In the genomic region with DNA sequence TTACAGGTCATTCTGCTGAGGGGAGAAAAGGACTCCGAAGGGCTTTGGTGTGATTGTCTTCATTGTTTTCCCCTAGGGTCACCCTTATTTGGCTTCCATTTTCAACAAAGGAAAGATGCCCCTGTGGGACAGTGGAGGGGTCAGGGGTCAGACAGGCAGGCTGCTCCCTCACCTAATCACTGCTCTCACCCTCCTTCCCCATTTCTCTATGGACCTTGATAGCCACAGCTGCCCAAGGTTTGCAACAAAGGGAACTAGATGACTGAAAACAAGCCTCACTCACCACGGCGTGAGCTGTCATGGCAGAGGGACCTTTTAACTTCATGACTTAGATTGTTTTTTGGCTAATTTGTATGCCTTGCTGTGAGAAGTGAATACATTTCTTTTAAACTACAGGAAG, we compare ENCODE assay signal across 15 cellular contexts. TPM values are rescaled to one million over a fixed set of nuclear protein-coding genes. Genes with fewer than 3 reads are reported as not detected.
A peak's percentile ranks its signal among the peaks of the same experiment; 100 is the strongest.
DNase-seq lines count a peak whose midpoint lies in the region; ATAC-seq and TF ChIP-seq lines count a peak whose summit lies in the region.
"Had no signal": no experiment of that assay in that cellular context is flagged by ENCODE, and none has a peak within 500 bp of the region (broad histone marks: within the 10 kb centered on the region; RNA-seq: fewer than 3 reads in every experiment).

No MANE protein-coding gene starts in this region.

- H3K4me1 ChIP-seq in psoas muscle (peaks cover 33% of the 10 kb centered on the region), GM23248 (ENCODE audit: insufficient read depth) (peaks cover 5% of the 10 kb centered on the region)

- ATAC-seq in HG02571 (IDR thresholded peaks at IDR 0.05; ENCODE audit: unreplicated experiment) = peak; percentile 34
- peak; percentile 34 for ATAC-seq in HG03432 (IDR thresholded peaks at IDR 0.05; ENCODE audit: unreplicated experiment)
- no peak for ATAC-seq in psoas muscle
- no peak for ATAC-seq in GM21381 (IDR thresholded peaks at IDR 0.05; ENCODE audit: unreplicated experiment)
- ATAC-seq: Panc1 had no signal

- H3K4me2 ChIP-seq in GM23248 (ENCODE audit: unreplicated experiment) = no peak overlapping the region

- 81 to 96% (median 88%) methylated on average over 3 of the region's 3 CpGs for WGBS in psoas muscle, 3 donors
- WGBS in GM23248 (ENCODE audit: low coverage in 1 of 2, low lambda C conversion rate in 2 of 2, missing lambda C conversion rate in 2 of 2), 2 experiments = 85 to 94% methylated on average over 3 of the region's 3 CpGs

- no peak for DNase-seq in activated CD4-positive, alpha-beta T cell treated with anti-CD3 and anti-CD28 coated beads, Interleukin-2, amount 10 ng/mL, durations not matched to agents 24 days and 14 days
- DNase-seq in activated CD4-positive, alpha-beta T cell treated with anti-CD3 and anti-CD28 coated beads, Interleukin-2, amount 50 U/mL, for 4 hours = no peak
- no peak for DNase-seq in psoas muscle
- DNase-seq in GM23248 = no peak
- DNase-seq in DMS79 (lab: John Stamatoyannopoulos, UW) = no peak
- DNase-seq: DND-41; immature natural killer cell; KG1; natural killer cell; stimulated activated CD4-positive, alpha-beta T cell treated with anti-CD3 and anti-CD28 coated beads, Interleukin-12 subunit alpha, Interleukin-12 subunit beta, amount 100 ng/mL, for 4 hours had no signal

- H2AFZ ChIP-seq in GM23248 = no peak overlapping the region

- peaks cover 2% of the 10 kb centered on the region for H3K27me3 Mint-ChIP-seq in activated CD4-positive, alpha-beta T cell treated with anti-CD3 and anti-CD28 coated beads, Interleukin-2, amount 10 ng/mL, durations not matched to agents 24 days and 14 days

- no peaks in the 10 kb centered on the region for H3K36me3 ChIP-seq in psoas muscle (ENCODE audit: insufficient read depth in 1 of 2, low read depth in 1 of 2)
- no peaks in the 10 kb centered on the region for H3K36me3 ChIP-seq in GM23248 (ENCODE audit: low read depth)

- peak overlapping the region; percentile 17 for H3K4me3 Mint-ChIP-seq in activated CD4-positive, alpha-beta T cell treated with anti-CD3 and anti-CD28 coated beads, Interleukin-2, amount 10 ng/mL, durations not matched to agents 24 days and 14 days
- H3K4me3 Mint-ChIP-seq: natural killer cell had no signal

- no peak for TF ChIP-seq CTCF in psoas muscle (IDR thresholded peaks at IDR 0.05)

- no peaks in the 10 kb centered on the region for H3K9me2 ChIP-seq in GM23248 (ENCODE audit: insufficient read depth)

- no peaks in the 10 kb centered on the region for H3F3A ChIP-seq in GM23248 (ENCODE audit: insufficient read depth)

- H3K4me3 ChIP-seq in psoas muscle (no peak overlapping the region), GM23248 (no peak overlapping the region)

- H3K27ac Mint-ChIP-seq in activated CD4-positive, alpha-beta T cell treated with anti-CD3 and anti-CD28 coated beads, Interleukin-2, amount 10 ng/mL, durations not matched to agents 24 days and 14 days = peak overlapping the region; percentile 54
- H3K27ac Mint-ChIP-seq: immature natural killer cell, natural killer cell had no signal

- no peak overlapping the region for H3K9ac ChIP-seq in GM23248

- in situ Hi-C loops in GM23248 (cut with MboI) = no loop called here

- peaks cover 14% of the 10 kb centered on the region for H3K9me3 Mint-ChIP-seq in activated CD4-positive, alpha-beta T cell treated with anti-CD3 and anti-CD28 coated beads, Interleukin-2, amount 10 ng/mL, durations not matched to agents 24 days and 14 days
- H3K9me3 Mint-ChIP-seq: natural killer cell had no signal

- no peaks in the 10 kb centered on the region for H3K36me3 Mint-ChIP-seq in activated CD4-positive, alpha-beta T cell treated with anti-CD3 and anti-CD28 coated beads, Interleukin-2, amount 10 ng/mL, durations not matched to agents 24 days and 14 days (ENCODE audit: low read depth)
- H3K36me3 Mint-ChIP-seq: immature natural killer cell, natural killer cell had no signal

- intact Hi-C loops in activated CD4-positive, alpha-beta T cell treated with anti-CD3 and anti-CD28 coated beads, Interleukin-2, amount 10 ng/mL, durations not matched to agents 24 days and 14 days (cut with micrococcal nuclease) = no loop called here
- intact Hi-C loops in psoas muscle (cut with DNase I) = no loop called here

- H3K27ac ChIP-seq in psoas muscle (peak overlapping the region; percentile 78), GM23248 (no peak overlapping the region)

- no peaks in the 10 kb centered on the region for H3K79me2 ChIP-seq in GM23248 (ENCODE audit: insufficient read depth)

- no peaks in the 10 kb centered on the region for H3K27me3 ChIP-seq in psoas muscle (ENCODE audit: insufficient read depth in 3 of 3, low read length in 2 of 3)
- H3K27me3 ChIP-seq in GM23248 (replicated peaks; ENCODE audit: insufficient read depth) = no peaks in the 10 kb centered on the region

- H4K20me1 ChIP-seq in GM23248 (ENCODE audit: insufficient read depth) = no peaks in the 10 kb centered on the region

- H3K9me3 ChIP-seq in psoas muscle (no peaks in the 10 kb centered on the region), GM23248 (ENCODE audit: low read depth) (no peaks in the 10 kb centered on the region)

- H3K4me1 Mint-ChIP-seq in activated CD4-positive, alpha-beta T cell treated with anti-CD3 and anti-CD28 coated beads, Interleukin-2, amount 10 ng/mL, durations not matched to agents 24 days and 14 days = peaks cover 16% of the 10 kb centered on the region

RNA-seq across cellular contexts. Expression of gene C4orf51, which starts 40.7 kb away (rescaled TPM):
- total RNA-seq in activated CD4-positive, alpha-beta T cell treated with anti-CD3 and anti-CD28 coated beads, Interleukin-2, amount 10 ng/mL, durations not matched to agents 24 days and 14 days = not detected in 2 replicates
- not detected for total RNA-seq in psoas muscle
- polyA plus RNA-seq in psoas muscle (not detected), GM23248 (2016; fragmentation: Nextera tagmentation; extraction: Ambion mirVana) (not detected in 2 replicates)
- not detected in 2 replicates for total RNA-seq in GM23248 (2014; rRNA removed; shearing (Covaris generic))
- total RNA-seq: A172, natural killer cell had no signal
- polyA plus RNA-seq: immature natural killer cell had no signal

Comparison
In these comparisons a context has a peak if more than half of its experiments do, and no peak if none do; other contexts are left out.
1. ATAC-seq: peak in HG02571 (single experiment) and HG03432 (single experiment); none in psoas muscle (0 of 4) and GM21381 (single experiment).